In the genomic region with DNA sequence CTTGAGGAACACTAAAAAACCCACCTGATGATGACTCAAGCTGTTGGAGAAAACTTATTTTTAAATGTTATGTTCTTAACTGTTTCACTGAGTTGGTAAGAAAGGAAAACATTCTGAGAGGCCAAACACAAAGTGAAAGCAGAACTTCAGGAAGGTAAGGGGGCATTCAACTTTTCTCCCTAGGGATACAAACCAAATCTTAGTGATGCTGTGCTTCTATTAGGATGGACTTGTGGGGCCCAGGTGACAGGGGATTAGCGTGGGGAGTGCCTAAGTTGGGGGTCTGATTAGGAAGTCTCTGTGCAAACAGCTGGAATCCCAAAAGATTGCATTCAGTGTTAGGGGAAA, we compare ENCODE assay signal across 11 cellular contexts. TPM values are rescaled to one million over a fixed set of nuclear protein-coding genes. Genes with fewer than 3 reads are reported as not detected.
DNase-seq lines count a peak whose midpoint lies in the region; ATAC-seq and TF ChIP-seq lines count a peak whose summit lies in the region.
"Had no signal": no experiment of that assay in that cellular context is flagged by ENCODE, and none has a peak within 500 bp of the region (broad histone marks: within the 10 kb centered on the region; RNA-seq: fewer than 3 reads in every experiment).

No MANE protein-coding gene starts in this region.

- CTCF ChIA-PET in activated CD4-positive, alpha-beta memory T cell treated with anti-CD3 and anti-CD28 coated beads for 36 hours (lab: Charles Lee), result interaction anchor here (0.6 to 2.3 kb wide), 4 partner anchors 13 to 26 kb away, joined by 4 to 9 read pairs (median 6); a partner anchor contains a TSS

- ATAC-seq in CD4-positive, CD25-positive, alpha-beta regulatory T cell (ENCODE audit: low read depth in 2 of 2), result peak in 1 of 2 donors; percentile 5
- ATAC-seq in GM21619 (IDR thresholded peaks at IDR 0.05; ENCODE audit: unreplicated experiment), result peak; percentile 18
- ATAC-seq in GM18870 (IDR thresholded peaks at IDR 0.05; ENCODE audit: unreplicated experiment), result no peak
- ATAC-seq: psoas muscle had no signal

- intact Hi-C loops in activated CD4-positive, alpha-beta memory T cell treated with anti-CD3 and anti-CD28 coated beads for 36 hours (cut with micrococcal nuclease), result loop anchor here (1.0 to 10.0 kb wide), 6 partner anchors 19 to 1246 kb away; a partner anchor contains a TSS

- no peak for TF ChIP-seq CTCF in osteocyte (IDR thresholded peaks at IDR 0.05)

- H3K4me1 Mint-ChIP-seq in CD4-positive, CD25-positive, alpha-beta regulatory T cell, result peaks cover 12 to 34% (median 25%) of the 10 kb centered on the region in 4 donors
- H3K4me1 Mint-ChIP-seq in activated CD4-positive, alpha-beta memory T cell treated with anti-CD3 and anti-CD28 coated beads for 36 hours (ENCODE audit: low read depth), result peaks cover 41% of the 10 kb centered on the region
- no peaks in the 10 kb centered on the region for H3K4me1 Mint-ChIP-seq in osteocyte (ENCODE audit: unreplicated experiment)

- peak overlapping the region; percentile 71 for H3K4me3 ChIP-seq in CD4-positive, CD25-positive, alpha-beta regulatory T cell (ENCODE audit: low read depth, low read length)
- H3K4me3 ChIP-seq in mucosa of rectum (ENCODE audit: low read length in 2 of 2), result no peak overlapping the region
- H3K4me3 ChIP-seq: psoas muscle had no signal

- POLR2A ChIA-PET in activated CD4-positive, alpha-beta memory T cell treated with anti-CD3 and anti-CD28 coated beads for 36 hours (lab: Charles Lee), result interaction anchor here (1.3 to 3.1 kb wide), 2 partner anchors 12 to 18 kb away, joined by 4 to 27 read pairs; a partner anchor contains a TSS

- H3K27me3 Mint-ChIP-seq in CD4-positive, CD25-positive, alpha-beta regulatory T cell, result no peaks in the 10 kb centered on the region
- no peaks in the 10 kb centered on the region for H3K27me3 Mint-ChIP-seq in activated CD4-positive, alpha-beta memory T cell treated with anti-CD3 and anti-CD28 coated beads for 36 hours
- peaks cover 3% of the 10 kb centered on the region for H3K27me3 Mint-ChIP-seq in osteocyte (ENCODE audit: unreplicated experiment)

- H3K9ac ChIP-seq in mucosa of rectum (ENCODE audit: low read depth in 1 of 2, low read length in 2 of 2), result peak overlapping the region in 1 of 2 donors; percentile 26

- peaks cover 21% of the 10 kb centered on the region for H3K4me1 ChIP-seq in CD4-positive, CD25-positive, alpha-beta regulatory T cell (ENCODE audit: control insufficient read depth, insufficient read depth, low read length, poor library complexity, severe bottlenecking)
- H3K4me1 ChIP-seq in mucosa of rectum (ENCODE audit: control insufficient read depth in 2 of 2, insufficient read depth in 2 of 2, low read length in 2 of 2), result peaks cover 3 to 4% of the 10 kb centered on the region in 2 donors
- H3K4me1 ChIP-seq: psoas muscle had no signal

- H3K9me3 ChIP-seq in CD4-positive, CD25-positive, alpha-beta regulatory T cell (ENCODE audit: control insufficient read depth in 2 of 2, low read length in 2 of 2), result no peaks in the 10 kb centered on the region
- no peaks in the 10 kb centered on the region for H3K9me3 ChIP-seq in mucosa of rectum (ENCODE audit: control insufficient read depth in 2 of 2, low read length in 2 of 2)
- H3K9me3 ChIP-seq: psoas muscle had no signal

- peaks cover 6% of the 10 kb centered on the region for H3K36me3 ChIP-seq in CD4-positive, CD25-positive, alpha-beta regulatory T cell (ENCODE audit: control insufficient read depth, insufficient read depth, low read length)
- H3K36me3 ChIP-seq in mucosa of rectum (ENCODE audit: control insufficient read depth in 2 of 2, insufficient read depth in 2 of 2, low read length in 2 of 2), result peaks cover 0 to 2% of the 10 kb centered on the region in 2 donors

- no peak for DNase-seq in CD4-positive, CD25-positive, alpha-beta regulatory T cell
- DNase-seq in activated CD4-positive, alpha-beta memory T cell treated with anti-CD3 and anti-CD28 coated beads for 36 hours, result no peak
- DNase-seq in osteocyte (ENCODE audit: extremely low spot score, unreplicated experiment) (no peak), NCI-H524 (lab: John Stamatoyannopoulos, UW) (no peak)
- DNase-seq in activated effector memory CD4-positive, alpha-beta T cell treated with anti-CD3 and anti-CD28 coated beads, Interleukin-2, amount 50 U/mL, for 16 hours, result no peak
- DNase-seq: NCI-H345, psoas muscle, SHP77 had no signal

- H3K4me3 Mint-ChIP-seq in CD4-positive, CD25-positive, alpha-beta regulatory T cell, result peak overlapping the region; percentile 35 to 75 (median 60)
- H3K4me3 Mint-ChIP-seq in activated CD4-positive, alpha-beta memory T cell treated with anti-CD3 and anti-CD28 coated beads for 36 hours, result peak overlapping the region; percentile 71
- H3K4me3 Mint-ChIP-seq in osteocyte (ENCODE audit: unreplicated experiment), result no peak overlapping the region

- H3K36me3 Mint-ChIP-seq in CD4-positive, CD25-positive, alpha-beta regulatory T cell, result peaks cover 6% of the 10 kb centered on the region
- H3K36me3 Mint-ChIP-seq in activated CD4-positive, alpha-beta memory T cell treated with anti-CD3 and anti-CD28 coated beads for 36 hours, result peaks cover 8% of the 10 kb centered on the region
- peaks cover 2% of the 10 kb centered on the region for H3K36me3 Mint-ChIP-seq in osteocyte (ENCODE audit: unreplicated experiment)

- peaks cover 0 to 2% (median 0%) of the 10 kb centered on the region in 7 donors for H3K9me3 Mint-ChIP-seq in CD4-positive, CD25-positive, alpha-beta regulatory T cell
- H3K9me3 Mint-ChIP-seq in activated CD4-positive, alpha-beta memory T cell treated with anti-CD3 and anti-CD28 coated beads for 36 hours, result no peaks in the 10 kb centered on the region
- H3K9me3 Mint-ChIP-seq in osteocyte (ENCODE audit: unreplicated experiment), result no peaks in the 10 kb centered on the region

- H3K27ac Mint-ChIP-seq in CD4-positive, CD25-positive, alpha-beta regulatory T cell, result peak overlapping the region; percentile 57 to 98 (median 95)
- H3K27ac Mint-ChIP-seq in activated CD4-positive, alpha-beta memory T cell treated with anti-CD3 and anti-CD28 coated beads for 36 hours, result peak overlapping the region; percentile 96
- no peak overlapping the region for H3K27ac Mint-ChIP-seq in osteocyte (ENCODE audit: unreplicated experiment)

- no peaks in the 10 kb centered on the region for H3K27me3 ChIP-seq in CD4-positive, CD25-positive, alpha-beta regulatory T cell (ENCODE audit: control insufficient read depth, insufficient read depth, low read length)
- no peaks in the 10 kb centered on the region for H3K27me3 ChIP-seq in mucosa of rectum (ENCODE audit: control insufficient read depth in 2 of 2, insufficient read depth in 2 of 2, low read length in 2 of 2)

- peak overlapping the region; percentile 82 for H3K27ac ChIP-seq in CD4-positive, CD25-positive, alpha-beta regulatory T cell (ENCODE audit: insufficient read depth, low read length, poor library complexity, severe bottlenecking)
- peak overlapping the region; percentile 57 to 66 for H3K27ac ChIP-seq in mucosa of rectum (ENCODE audit: low read depth in 2 of 2, low read length in 2 of 2)
- H3K27ac ChIP-seq: psoas muscle had no signal

RNA-seq across cellular contexts. Expression of a gene that starts 18.4 kb away (rescaled TPM):
- total RNA-seq in CD4-positive, CD25-positive, alpha-beta regulatory T cell, result 45.2 TPM
- 10 to 100 TPM; 52.1 to 62.5 (median 58.1) TPM for polyA plus RNA-seq in CD4-positive, CD25-positive, alpha-beta regulatory T cell
- total RNA-seq in activated CD4-positive, alpha-beta memory T cell treated with anti-CD3 and anti-CD28 coated beads for 36 hours, result 10 to 100 TPM; 45.9 to 47.7 TPM
- total RNA-seq in osteocyte, result 20.4 and 22.1 TPM in 2 replicates
